ENCODE assay signal across 30 cellular contexts in genomic region chr19:3503036-3503572, GRCh38. TPM values are rescaled to one million over a fixed set of nuclear protein-coding genes. Genes with fewer than 3 reads are reported as not detected.
DNase-seq lines count a peak whose midpoint lies in the region; ATAC-seq, FAIRE-seq and TF ChIP-seq lines count a peak whose summit lies in the region.
"Had no signal": no experiment of that assay in that cellular context is flagged by ENCODE, and none has a peak within 500 bp of the region (broad histone marks: within the 10 kb centered on the region; RNA-seq: fewer than 3 reads in every experiment).

No MANE protein-coding gene starts in this region.

- H3K9me3 Mint-ChIP-seq in MCF 10A (ENCODE audit: unreplicated experiment) = no peaks in the 10 kb centered on the region
- no peaks in the 10 kb centered on the region for H3K9me3 Mint-ChIP-seq in stimulated activated memory B cell treated with anti-CD40 and anti-IgM and Interleukin-4, amounts not matched to agents 10 μg/mL and 1 μg/mL and 100 μg/mL, for 72 hours
- H3K9me3 Mint-ChIP-seq: activated CD4-positive, alpha-beta memory T cell treated with anti-CD3 and anti-CD28 coated beads, Interleukin-2, amount 10 ng/mL, durations not matched to agents 7 days and 5 days had no signal

- CTCF ChIA-PET in MCF 10A (lab: Yijun Ruan, JAX) (interaction anchor here (0.6 kb wide), 3 partner anchors 11 to 198 kb away, joined by 3 to 5 read pairs (median 4); no protein-coding TSS in a partner anchor), mammary epithelial cell (lab: Charles Lee; ENCODE audit: low non-redundant PET) (no interaction called here)

- H4K20me1 ChIP-seq in mammary epithelial cell (ENCODE audit: insufficient read depth, low read length) = no peaks in the 10 kb centered on the region

- FAIRE-seq in GM19239 (lab: Jason Lieb, UNC) = no peak
- FAIRE-seq: A204.1, endothelial cell of umbilical vein, H54 had no signal

- DNase-seq in MCF 10A (ENCODE audit: unreplicated experiment) = peak; percentile 17
- DNase-seq in mammary epithelial cell = no peak
- peak; percentile 44 to 45 for DNase-seq in SJCRH30
- DNase-seq in fibroblast of pulmonary artery (ENCODE audit: low read depth) = peak; percentile 33
- DNase-seq in GM19239 (ENCODE audit: insufficient read length, low spot score) = no peak
- no peak for DNase-seq in sigmoid colon
- no peak for DNase-seq in prostate gland (ENCODE audit: low spot score)
- DNase-seq: activated CD4-positive, alpha-beta memory T cell treated with anti-CD3 and anti-CD28 coated beads, Interleukin-2, amount 10 ng/mL, durations not matched to agents 7 days and 5 days; activated CD4-positive, CD25-positive, alpha-beta regulatory T cell; activated T-cell treated with anti-CD3 and anti-CD28 coated beads for 4 hours; amygdala; BE2C; dorsolateral prefrontal cortex; foreskin keratinocyte; hippocampal formation; islet precursor cell; NCI-H146; NCI-H510A treated with DMSO at 0.1 percent for 48 hours; ovary; T1000 had no signal

- 89% methylated on average over 10 of the region's 13 CpGs for WGBS in mammary epithelial cell (ENCODE audit: low coverage, missing lambda C conversion rate)
- WGBS in sigmoid colon, 2 donors = 86 to 87% methylated on average over 13 of the region's 13 CpGs
- WGBS in prostate gland = 84% methylated on average over 13 of the region's 13 CpGs

- POLR2A ChIA-PET in MCF 10A (lab: Yijun Ruan, JAX) = no interaction called here

- H3K27ac ChIP-seq in mammary epithelial cell (ENCODE audit: insufficient read depth, low read depth, low read length) = no peak overlapping the region
- no peak overlapping the region for H3K27ac ChIP-seq in SJCRH30
- no peak overlapping the region for H3K27ac ChIP-seq in sigmoid colon
- no peak overlapping the region for H3K27ac ChIP-seq in prostate gland
- H3K27ac ChIP-seq: dorsolateral prefrontal cortex, foreskin keratinocyte, ovary, right lobe of liver had no signal

- dilution Hi-C loops in mammary epithelial cell (cut with HindIII; ENCODE audit: low sequenced_read_pairs) = no loop called here

- no peak for TF ChIP-seq CTCF in MCF 10A (IDR thresholded peaks at IDR 0.05; ENCODE audit: unreplicated experiment)
- TF ChIP-seq CTCF in mammary epithelial cell (conservative IDR thresholded peaks at IDR 0.05 in 1 of 2, IDR thresholded peaks at IDR 0.05 in 1 of 2; ENCODE audit: extremely low read depth in 1 of 2, insufficient read depth in 1 of 2, low read depth in 1 of 2, low read length in 2 of 2) = no peak
- TF ChIP-seq CTCF in fibroblast of pulmonary artery (IDR thresholded peaks at IDR 0.05; ENCODE audit: low read length, missing control alignments) = no peak
- no peak for TF ChIP-seq CTCF in sigmoid colon (IDR thresholded peaks at IDR 0.05)
- no peak for TF ChIP-seq CTCF in prostate gland (IDR thresholded peaks at IDR 0.05)

- H3K36me3 ChIP-seq in mammary epithelial cell (ENCODE audit: insufficient read depth, low read length) = no peaks in the 10 kb centered on the region
- no peaks in the 10 kb centered on the region for H3K36me3 ChIP-seq in SJCRH30
- H3K36me3 ChIP-seq in sigmoid colon = no peaks in the 10 kb centered on the region
- no peaks in the 10 kb centered on the region for H3K36me3 ChIP-seq in prostate gland
- H3K36me3 ChIP-seq: ovary, right lobe of liver had no signal

- no peaks in the 10 kb centered on the region for H3K27me3 Mint-ChIP-seq in MCF 10A (ENCODE audit: insufficient read depth, unreplicated experiment)
- H3K27me3 Mint-ChIP-seq in stimulated activated memory B cell treated with anti-CD40 and anti-IgM and Interleukin-4, amounts not matched to agents 10 μg/mL and 1 μg/mL and 100 μg/mL, for 72 hours = no peaks in the 10 kb centered on the region
- H3K27me3 Mint-ChIP-seq: activated CD4-positive, alpha-beta memory T cell treated with anti-CD3 and anti-CD28 coated beads, Interleukin-2, amount 10 ng/mL, durations not matched to agents 7 days and 5 days had no signal

- no peak for TF ChIP-seq POLR2A in sigmoid colon (IDR thresholded peaks at IDR 0.05)
- TF ChIP-seq POLR2A in prostate gland (IDR thresholded peaks at IDR 0.05) = no peak

- in situ Hi-C loops in mammary epithelial cell (cut with MboI; ENCODE audit: low sequenced_read_pairs in 2 of 2) = no loop called here

- ATAC-seq in stimulated activated memory B cell treated with anti-CD40 and anti-IgM and Interleukin-4, amounts not matched to agents 10 μg/mL and 1 μg/mL and 100 μg/mL, for 72 hours = no peak
- ATAC-seq: foreskin keratinocyte, right lobe of liver had no signal

- peaks cover 19% of the 10 kb centered on the region for H3K4me1 Mint-ChIP-seq in MCF 10A (ENCODE audit: insufficient read depth, unreplicated experiment)
- H3K4me1 Mint-ChIP-seq in stimulated activated memory B cell treated with anti-CD40 and anti-IgM and Interleukin-4, amounts not matched to agents 10 μg/mL and 1 μg/mL and 100 μg/mL, for 72 hours = peaks cover 41% of the 10 kb centered on the region

- TF ChIP-seq EP300 in sigmoid colon (IDR thresholded peaks at IDR 0.05) = no peak

- H3K27me3 ChIP-seq in mammary epithelial cell (ENCODE audit: insufficient read depth, low read length) (no peaks in the 10 kb centered on the region), SJCRH30 (no peaks in the 10 kb centered on the region), sigmoid colon (no peaks in the 10 kb centered on the region), prostate gland (replicated peaks; ENCODE audit: insufficient read depth) (no peaks in the 10 kb centered on the region)
- H3K27me3 ChIP-seq: BE2C, dorsolateral prefrontal cortex, foreskin keratinocyte, ovary, right lobe of liver had no signal

- no peak overlapping the region for H2AFZ ChIP-seq in mammary epithelial cell (ENCODE audit: low read depth, low read length)

- H3K4me2 ChIP-seq in mammary epithelial cell (ENCODE audit: insufficient read depth, low read depth, low read length) = no peak overlapping the region

- H3K9me3 ChIP-seq in mammary epithelial cell (replicated peaks; ENCODE audit: insufficient read depth, low read length) (no peaks in the 10 kb centered on the region), SJCRH30 (replicated peaks) (no peaks in the 10 kb centered on the region), sigmoid colon (no peaks in the 10 kb centered on the region), prostate gland (no peaks in the 10 kb centered on the region)
- H3K9me3 ChIP-seq: BE2C, ovary, right lobe of liver had no signal

- no peak overlapping the region for H3K27ac Mint-ChIP-seq in MCF 10A (ENCODE audit: low read depth, unreplicated experiment)
- peak overlapping the region; percentile 82 for H3K27ac Mint-ChIP-seq in stimulated activated memory B cell treated with anti-CD40 and anti-IgM and Interleukin-4, amounts not matched to agents 10 μg/mL and 1 μg/mL and 100 μg/mL, for 72 hours
- H3K27ac Mint-ChIP-seq: activated CD4-positive, alpha-beta memory T cell treated with anti-CD3 and anti-CD28 coated beads, Interleukin-2, amount 10 ng/mL, durations not matched to agents 7 days and 5 days had no signal

- H3K4me1 ChIP-seq in mammary epithelial cell (ENCODE audit: insufficient read depth, low read length) (peaks cover 15% of the 10 kb centered on the region), SJCRH30 (no peaks in the 10 kb centered on the region; the same call in 1 of the 2 replicates), sigmoid colon (peaks cover 0 to 36% (median 31%) of the 10 kb centered on the region in 4 donors), prostate gland (replicated peaks) (peaks cover 5% of the 10 kb centered on the region)
- H3K4me1 ChIP-seq: BE2C, foreskin keratinocyte had no signal

- peaks cover 10% of the 10 kb centered on the region for H3K36me3 Mint-ChIP-seq in MCF 10A (ENCODE audit: insufficient read depth, unreplicated experiment)
- H3K36me3 Mint-ChIP-seq in stimulated activated memory B cell treated with anti-CD40 and anti-IgM and Interleukin-4, amounts not matched to agents 10 μg/mL and 1 μg/mL and 100 μg/mL, for 72 hours = no peaks in the 10 kb centered on the region

- BruUV-seq in MCF 10A (replicated peaks; lab: Mats Ljungman, UMichigan) (no TSS peak), mammary epithelial cell (replicated peaks; lab: Mats Ljungman, UMichigan) (no TSS peak)

- H3K4me3 Mint-ChIP-seq in MCF 10A (ENCODE audit: unreplicated experiment) = no peak overlapping the region
- no peak overlapping the region for H3K4me3 Mint-ChIP-seq in stimulated activated memory B cell treated with anti-CD40 and anti-IgM and Interleukin-4, amounts not matched to agents 10 μg/mL and 1 μg/mL and 100 μg/mL, for 72 hours
- H3K4me3 Mint-ChIP-seq: activated CD4-positive, alpha-beta memory T cell treated with anti-CD3 and anti-CD28 coated beads, Interleukin-2, amount 10 ng/mL, durations not matched to agents 7 days and 5 days had no signal

- H3K4me3 ChIP-seq in mammary epithelial cell (replicated peaks in 1 of 3; ENCODE audit: insufficient read depth in 1 of 3, low read depth in 2 of 3, low read length in 3 of 3) = no peak overlapping the region
- no peak overlapping the region for H3K4me3 ChIP-seq in SJCRH30
- no peak overlapping the region for H3K4me3 ChIP-seq in fibroblast of pulmonary artery (replicated peaks; ENCODE audit: low read depth, low read length)
- H3K4me3 ChIP-seq in sigmoid colon = no peak overlapping the region
- H3K4me3 ChIP-seq in prostate gland = no peak overlapping the region
- H3K4me3 ChIP-seq: dorsolateral prefrontal cortex, ovary, right lobe of liver had no signal

- no peak overlapping the region for H3K9ac ChIP-seq in mammary epithelial cell (ENCODE audit: insufficient read depth, low read length)

- peaks cover 43% of the 10 kb centered on the region for H3K79me2 ChIP-seq in mammary epithelial cell (ENCODE audit: insufficient read depth, low read length)

- intact Hi-C loops in MCF 10A (cut with micrococcal nuclease) (no loop called here), mammary epithelial cell (cut with micrococcal nuclease) (no loop called here), sigmoid colon (cut with DNase I) (no loop called here), prostate gland (cut with DNase I) (loop anchor here (10.0 kb wide), 1 partner anchor 72 kb away; the partner anchor contains the start of gene HMG20B)

RNA-seq across cellular contexts. Expression of gene DOHH, which starts 2.6 kb away (rescaled TPM):
- 14.9 and 16.3 TPM in 2 replicates for total RNA-seq in MCF 10A (2022)
- total RNA-seq in mammary epithelial cell = 10 to 100 TPM; 11.7 to 14.7 TPM
- 11.0 TPM for polyA plus RNA-seq in mammary epithelial cell
- 3.4 TPM for polyA minus RNA-seq in mammary epithelial cell
- 11.7 and 12.3 TPM in 2 replicates for total RNA-seq in SJCRH30 (2014; rRNA removed; shearing (Covaris generic))
- total RNA-seq in sigmoid colon = 10 to 100 TPM; 11.7 to 18.1 (median 17.0) TPM
- 10 to 100 TPM in 1 of 3 donors, 1 to 10 TPM in 2; 7.2 to 22.5 (median 7.2) TPM for polyA plus RNA-seq in sigmoid colon
- total RNA-seq in prostate gland = 10 to 100 TPM; 26.1 to 26.9 TPM

RNA-seq across cellular contexts. Expression of gene FZR1, which starts 3.0 kb away (rescaled TPM):
- 46.4 and 48.9 TPM in 2 replicates for total RNA-seq in MCF 10A (2022)
- total RNA-seq in mammary epithelial cell = 10 to 100 TPM; 49.8 to 55.0 TPM
- polyA plus RNA-seq in mammary epithelial cell = 35.3 TPM
- 46.5 TPM for polyA minus RNA-seq in mammary epithelial cell
- 31.4 and 31.8 TPM in 2 replicates for total RNA-seq in SJCRH30 (2014; rRNA removed; shearing (Covaris generic))
- total RNA-seq in sigmoid colon = 10 to 100 TPM; 11.8 to 44.6 (median 20.5) TPM
- polyA plus RNA-seq in sigmoid colon = 10 to 100 TPM; 11.4 to 33.3 (median 13.9) TPM
- total RNA-seq in prostate gland = 10 to 100 TPM; 32.2 to 64.9 TPM

RNA-seq across cellular contexts. Expression of gene SMIM44, which starts 19.9 kb away (rescaled TPM):
- total RNA-seq in MCF 10A (2022) (not detected in 2 replicates), mammary epithelial cell (1 to 10 TPM in 1 of 2 donors, not detected in 1; 2.7 TPM), sigmoid colon (not detected), prostate gland (1 to 10 TPM in 1 of 2 donors, not detected in 1; 1.7 TPM)
- polyA plus RNA-seq in mammary epithelial cell (not detected), sigmoid colon (1 to 10 TPM in 1 of 3 donors, not detected in 2; 2.9 TPM)
- not detected for polyA minus RNA-seq in mammary epithelial cell
- total RNA-seq in SJCRH30 (2014; rRNA removed; shearing (Covaris generic)) = not detected in 2 replicates
- total RNA-seq: activated CD4-positive, alpha-beta memory T cell treated with anti-CD3 and anti-CD28 coated beads, Interleukin-2, amount 10 ng/mL, durations not matched to agents 7 days and 5 days; cardiac septum; endothelial cell of umbilical vein; foreskin keratinocyte; G401; lung microvascular endothelial cell; myocyte; right lobe of liver; ureter had no signal
- polyA plus RNA-seq: endothelial cell of umbilical vein, foreskin keratinocyte, ovary had no signal

RNA-seq across cellular contexts. Expression of gene SMIM24, which starts 22.8 kb away (rescaled TPM):
- total RNA-seq in MCF 10A (2022) (not detected in 2 replicates), mammary epithelial cell (1 to 10 TPM in 1 of 2 donors, not detected in 1; 2.7 TPM), sigmoid colon (not detected), prostate gland (1 to 10 TPM in 1 of 2 donors, under 1 TPM in 1; 0.32 to 1.6 TPM)
- polyA plus RNA-seq in mammary epithelial cell (0.90 TPM), sigmoid colon (10 to 100 TPM; 15.1 to 72.7 (median 30.3) TPM)
- not detected for polyA minus RNA-seq in mammary epithelial cell
- total RNA-seq in SJCRH30 (2014; rRNA removed; shearing (Covaris generic)) = not detected in 2 replicates
- total RNA-seq: activated CD4-positive, alpha-beta memory T cell treated with anti-CD3 and anti-CD28 coated beads, Interleukin-2, amount 10 ng/mL, durations not matched to agents 7 days and 5 days; cardiac septum; endothelial cell of umbilical vein; foreskin keratinocyte; lung microvascular endothelial cell; myocyte; ureter had no signal
- polyA plus RNA-seq: endothelial cell of umbilical vein had no signal

RNA-seq across cellular contexts. Expression of gene TEKTIP1, which starts 35.9 kb away (rescaled TPM):
- total RNA-seq in MCF 10A (2022) (0.49 and 1.0 TPM in 2 replicates), mammary epithelial cell (1 to 10 TPM in 1 of 2 donors, not detected in 1; 1.9 TPM), sigmoid colon (1 to 10 TPM in 1 of 4 donors, not detected in 3; 1.4 TPM), prostate gland (1 to 10 TPM in 1 of 2 donors, under 1 TPM in 1; 0.41 to 5.3 TPM)
- polyA plus RNA-seq in mammary epithelial cell (not detected), sigmoid colon (1 to 10 TPM in 1 of 3 donors, not detected in 2; 1.5 TPM)
- not detected for polyA minus RNA-seq in mammary epithelial cell
- not detected in 2 replicates for total RNA-seq in SJCRH30 (2014; rRNA removed; shearing (Covaris generic))
- total RNA-seq: foreskin keratinocyte, G401, lung microvascular endothelial cell, myocyte had no signal
- polyA plus RNA-seq: endothelial cell of umbilical vein, foreskin keratinocyte had no signal

Comparison
In these comparisons a context has a peak if more than half of its experiments do, and no peak if none do; other contexts are left out.
1. DNase-seq: peak in MCF 10A (single experiment), SJCRH30 (2 of 2) and fibroblast of pulmonary artery (single experiment); none in mammary epithelial cell (single experiment), GM19239 (single experiment), sigmoid colon (single experiment) and prostate gland (single experiment).